Comparison of ENCODE assay signal across 1 cellular context in genomic region chr10:106609867-106610266, GRCh38.
TF ChIP-seq lines count a peak whose summit lies in the region.

No MANE protein-coding gene starts in this region.

TF ChIP-seq in HepG2, 621 proteins besides CTCF, POLR2A, EP300 and RAD21 (continued from another document):
- TF ChIP-seq NFAT5 (CRISPR knock-in tag; IDR thresholded peaks at IDR 0.05) (no peak), ZNF614 (CRISPR knock-in tag; IDR thresholded peaks at IDR 0.05; ENCODE audit: borderline replicate concordance) (no peak), TERF1 (CRISPR knock-in tag; IDR thresholded peaks at IDR 0.05) (no peak), SSRP1 (CRISPR knock-in tag; IDR thresholded peaks at IDR 0.05) (no peak), SMAD1 (CRISPR knock-in tag; IDR thresholded peaks at IDR 0.05; ENCODE audit: borderline replicate concordance, low read depth) (no peak), XBP1 (CRISPR knock-in tag; IDR thresholded peaks at IDR 0.05) (no peak)
- TF ChIP-seq, protein P1, sequence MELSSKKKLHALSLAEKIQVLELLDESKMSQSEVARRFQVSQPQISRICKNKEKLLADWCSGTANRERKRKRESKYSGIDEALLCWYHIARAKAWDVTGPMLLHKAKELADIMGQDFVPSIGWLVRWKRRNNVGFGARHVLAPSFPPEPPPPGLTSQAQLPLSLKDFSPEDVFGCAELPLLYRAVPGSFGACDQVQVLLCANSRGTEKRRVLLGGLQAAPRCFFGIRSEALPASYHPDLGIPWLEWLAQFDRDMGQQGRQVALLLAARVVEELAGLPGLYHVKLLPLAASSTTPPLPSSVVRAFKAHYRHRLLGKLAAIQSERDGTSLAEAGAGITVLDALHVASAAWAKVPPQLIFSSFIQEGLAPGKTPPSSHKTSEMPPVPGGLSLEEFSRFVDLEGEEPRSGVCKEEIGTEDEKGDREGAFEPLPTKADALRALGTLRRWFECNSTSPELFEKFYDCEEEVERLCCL (CRISPR knock-in tag; IDR thresholded peaks at IDR 0.05; ENCODE audit: borderline replicate concordance) = no peak
- TF ChIP-seq, protein P2, sequence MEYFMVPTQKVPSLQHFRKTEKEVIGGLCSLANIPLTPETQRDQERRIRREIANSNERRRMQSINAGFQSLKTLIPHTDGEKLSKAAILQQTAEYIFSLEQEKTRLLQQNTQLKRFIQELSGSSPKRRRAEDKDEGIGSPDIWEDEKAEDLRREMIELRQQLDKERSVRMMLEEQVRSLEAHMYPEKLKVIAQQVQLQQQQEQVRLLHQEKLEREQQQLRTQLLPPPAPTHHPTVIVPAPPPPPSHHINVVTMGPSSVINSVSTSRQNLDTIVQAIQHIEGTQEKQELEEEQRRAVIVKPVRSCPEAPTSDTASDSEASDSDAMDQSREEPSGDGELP (IDR thresholded peaks at IDR 0.05; ENCODE audit: borderline replicate concordance, low read depth) = no peak
